10 cellular contexts compared by ENCODE assay signal in genomic region chr2:9378433-9379371, GRCh38. TPM values are rescaled to one million over a fixed set of nuclear protein-coding genes. Genes with fewer than 3 reads are reported as not detected.
A peak's percentile ranks its signal among the peaks of the same experiment; 100 is the strongest.
DNase-seq lines count a peak whose midpoint lies in the region; ATAC-seq and TF ChIP-seq lines count a peak whose summit lies in the region.
"Had no signal": no experiment of that assay in that cellular context is flagged by ENCODE, and none has a peak within 500 bp of the region (broad histone marks: within the 10 kb centered on the region; RNA-seq: fewer than 3 reads in every experiment).

No MANE protein-coding gene starts in this region.

- no peaks in the 10 kb centered on the region for H3K79me2 ChIP-seq in hepatocyte
- no peaks in the 10 kb centered on the region for H3K79me2 ChIP-seq in MM.1S (ENCODE audit: low read length)

- H3K4me2 ChIP-seq in hepatocyte (no peak overlapping the region), MM.1S (ENCODE audit: low read depth, low read length) (no peak overlapping the region)

- TF ChIP-seq CTCF in brain microvascular endothelial cell (IDR thresholded peaks at IDR 0.05; ENCODE audit: low read depth, low read length, missing control alignments), result no peak
- no peak for TF ChIP-seq CTCF in hepatocyte (IDR thresholded peaks at IDR 0.05; ENCODE audit: poor library complexity)
- TF ChIP-seq CTCF in thyroid gland (IDR thresholded peaks at IDR 0.05), result no peak
- TF ChIP-seq CTCF in MM.1S (IDR thresholded peaks at IDR 0.05; ENCODE audit: low read length), result no peak

- no peak for ATAC-seq in HG03442 (IDR thresholded peaks at IDR 0.05; ENCODE audit: unreplicated experiment)
- ATAC-seq: stimulated activated naive CD8-positive, alpha-beta T cell treated with anti-CD3 and anti-CD28 coated beads, Interleukin-15, amount 100 ng/mL, for 72 hours had no signal

- H3K9me3 ChIP-seq in hepatocyte (ENCODE audit: low read depth) (no peaks in the 10 kb centered on the region), thyroid gland (no peaks in the 10 kb centered on the region), MM.1S (replicated peaks; ENCODE audit: insufficient read depth, low read length) (no peaks in the 10 kb centered on the region)

- H4K20me1 ChIP-seq in hepatocyte (ENCODE audit: insufficient read depth, poor library complexity, severe bottlenecking) (no peaks in the 10 kb centered on the region), MM.1S (ENCODE audit: insufficient read depth, low read length) (no peaks in the 10 kb centered on the region)

- peak overlapping the region; percentile 61 for H3K27ac ChIP-seq in brain microvascular endothelial cell
- peak overlapping the region; percentile 38 for H3K27ac ChIP-seq in hepatocyte
- peak overlapping the region; percentile 32 to 76 (median 57) for H3K27ac ChIP-seq in thyroid gland
- no peak overlapping the region for H3K27ac ChIP-seq in MM.1S (ENCODE audit: low read length)

- H2AFZ ChIP-seq in hepatocyte, result no peak overlapping the region
- H2AFZ ChIP-seq in MM.1S (ENCODE audit: low read length), result no peak overlapping the region

- no peak overlapping the region for H3K9ac ChIP-seq in MM.1S (ENCODE audit: low read length)

- H3K9me2 ChIP-seq in hepatocyte (replicated peaks; ENCODE audit: insufficient read depth) (no peaks in the 10 kb centered on the region), MM.1S (replicated peaks; ENCODE audit: insufficient read depth, low read length) (no peaks in the 10 kb centered on the region)

- H3F3A ChIP-seq in MM.1S (ENCODE audit: insufficient read depth, low read length), result no peaks in the 10 kb centered on the region

- H3K4me3 ChIP-seq in brain microvascular endothelial cell (ENCODE audit: low read depth, low read length) (no peak overlapping the region), hepatocyte (no peak overlapping the region), thyroid gland (replicated peaks in 1 of 3) (no peak overlapping the region), MM.1S (ENCODE audit: low read length) (no peak overlapping the region)

- H3K27me3 ChIP-seq in brain microvascular endothelial cell (replicated peaks) (no peaks in the 10 kb centered on the region), hepatocyte (no peaks in the 10 kb centered on the region), thyroid gland (no peaks in the 10 kb centered on the region), MM.1S (replicated peaks; ENCODE audit: insufficient read depth, low read length) (no peaks in the 10 kb centered on the region)

- H3K4me1 ChIP-seq in hepatocyte (ENCODE audit: insufficient read depth), result peaks cover 6% of the 10 kb centered on the region
- peaks cover 9 to 16% of the 10 kb centered on the region in 2 donors for H3K4me1 ChIP-seq in thyroid gland
- H3K4me1 ChIP-seq in MM.1S (ENCODE audit: low read length), result no peaks in the 10 kb centered on the region

- 83% methylated on average over 30 of the region's 30 CpGs for WGBS in hepatocyte (ENCODE audit: low lambda C conversion rate, missing lambda C conversion rate)
- WGBS in thyroid gland, 2 donors, result 77 to 90% methylated on average over 29 to 30 of the region's 30 CpGs

- intact Hi-C loops in thyroid gland (cut with DNase I), result no loop called here

- peaks cover 34% of the 10 kb centered on the region for H3K36me3 ChIP-seq in brain microvascular endothelial cell (replicated peaks)
- H3K36me3 ChIP-seq in hepatocyte (replicated peaks; ENCODE audit: insufficient read depth, low read depth), result no peaks in the 10 kb centered on the region
- H3K36me3 ChIP-seq in thyroid gland, result peaks cover 6 to 14% of the 10 kb centered on the region in 2 donors
- H3K36me3 ChIP-seq in MM.1S (replicated peaks; ENCODE audit: insufficient read depth, low read length), result no peaks in the 10 kb centered on the region

- DNase-seq in HS-27A (ENCODE audit: low read depth) (peak; percentile 33), brain microvascular endothelial cell (peak; percentile 86), hepatocyte (ENCODE audit: low spot score) (peak; percentile 53), thyroid gland (peak; percentile 33 to 36), Kasumi-1 (lab: John Stamatoyannopoulos, UW) (no peak), globus pallidus (ENCODE audit: low spot score) (no peak), MM.1S (no peak)
- DNase-seq: midbrain; stimulated activated naive CD8-positive, alpha-beta T cell treated with anti-CD3 and anti-CD28 coated beads, Interleukin-15, amount 100 ng/mL, for 72 hours had no signal

- in situ Hi-C loops in brain microvascular endothelial cell (cut with HindIII; ENCODE audit: low pct_ligation_motif_present, low sequenced_read_pairs), result no loop called here

- peak in 1 of 2 donors; percentile 7 for TF ChIP-seq POLR2A in thyroid gland (IDR thresholded peaks at IDR 0.05)

RNA-seq across cellular contexts. Expression of gene ITGB1BP1, which starts 44.6 kb away (rescaled TPM):
- total RNA-seq in hepatocyte, result 17.4 and 22.7 TPM in 2 replicates
- polyA plus RNA-seq in hepatocyte, result 51.8 and 65.2 TPM in 2 replicates
- 10 to 100 TPM; 39.4 to 73.4 (median 45.8) TPM for total RNA-seq in thyroid gland

RNA-seq across cellular contexts. Expression of gene CPSF3, which starts 44.8 kb away (rescaled TPM):
- 38.7 and 39.1 TPM in 2 replicates for total RNA-seq in hepatocyte
- 21.5 and 23.9 TPM in 2 replicates for polyA plus RNA-seq in hepatocyte
- total RNA-seq in thyroid gland, result 10 to 100 TPM; 21.7 to 33.6 (median 29.1) TPM

Comparison
In these comparisons a context has a peak if more than half of its experiments do, and no peak if none do; other contexts are left out.
1. DNase-seq: peak in HS-27A (single experiment), brain microvascular endothelial cell (single experiment), hepatocyte (single experiment) and thyroid gland (2 of 2); none in Kasumi-1 (0 of 2), globus pallidus (single experiment) and MM.1S (single experiment).